9 cellular contexts compared by ENCODE assay signal in the genomic region with DNA sequence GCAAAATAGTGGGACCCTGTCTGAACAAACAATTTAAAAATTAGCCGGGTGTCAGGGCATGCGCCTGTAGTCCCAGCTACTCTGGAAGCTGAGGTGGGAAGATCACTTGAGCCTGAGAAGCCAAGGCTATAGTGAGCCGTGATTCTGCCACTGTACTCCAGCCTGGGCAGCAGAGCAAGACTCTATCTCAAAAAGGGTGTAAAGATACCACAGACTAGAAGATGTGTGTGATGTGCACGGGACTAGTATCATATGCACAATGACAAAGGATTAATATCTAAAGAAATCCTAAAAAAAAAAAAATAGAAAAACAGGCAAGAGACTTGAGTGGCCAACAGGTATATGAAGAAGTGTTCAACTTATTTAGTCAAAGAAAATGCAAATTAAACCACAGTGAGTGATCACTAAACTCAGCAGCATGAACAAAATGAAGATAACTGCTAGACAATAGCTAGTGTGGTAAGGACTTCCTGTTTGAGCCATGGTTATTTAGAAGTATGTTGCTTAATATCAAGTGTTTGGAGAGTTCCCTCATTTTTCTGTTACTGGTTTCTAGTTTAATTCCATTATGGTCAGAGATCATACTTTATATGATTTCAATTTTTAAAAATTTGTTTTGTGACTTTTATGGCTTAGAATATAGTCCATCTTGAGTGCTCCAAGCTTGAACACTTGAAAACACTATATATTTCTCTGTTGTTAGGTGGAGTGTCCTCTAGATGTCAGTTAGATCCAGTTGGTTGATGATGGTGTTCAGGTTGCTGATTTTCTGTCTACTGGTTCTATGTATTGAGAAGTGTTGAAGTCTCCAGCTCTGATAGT. TPM values are rescaled to one million over a fixed set of nuclear protein-coding genes. Genes with fewer than 3 reads are reported as not detected.
DNase-seq lines count a peak whose midpoint lies in the region; ATAC-seq lines count a peak whose summit lies in the region.
"Had no signal": no experiment of that assay in that cellular context is flagged by ENCODE, and none has a peak within 500 bp of the region (broad histone marks: within the 10 kb centered on the region; RNA-seq: fewer than 3 reads in every experiment).

No MANE protein-coding gene starts in this region.

- H3K36me3 Mint-ChIP-seq in T-helper 17 cell (ENCODE audit: low read depth): no peaks in the 10 kb centered on the region
- H3K36me3 Mint-ChIP-seq in naive thymus-derived CD4-positive, alpha-beta T cell: peaks cover 0 to 8% (median 0%) of the 10 kb centered on the region in 5 donors

- H3K4me3 Mint-ChIP-seq in T-helper 17 cell: peak overlapping the region; percentile 56
- H3K4me3 Mint-ChIP-seq in naive thymus-derived CD4-positive, alpha-beta T cell: peak overlapping the region in 9 of 10 donors; percentile 16 to 64 (median 45)

- H3K4me1 ChIP-seq in naive thymus-derived CD4-positive, alpha-beta T cell (ENCODE audit: control insufficient read depth in 2 of 2, insufficient read depth in 2 of 2, low read length in 2 of 2): peaks cover 14 to 20% of the 10 kb centered on the region in 2 donors

- no peaks in the 10 kb centered on the region for H3K27me3 ChIP-seq in naive thymus-derived CD4-positive, alpha-beta T cell (ENCODE audit: control insufficient read depth in 2 of 2, insufficient read depth in 2 of 2, low read length in 2 of 2)

- CTCF ChIA-PET in naive thymus-derived CD4-positive, alpha-beta T cell (lab: Charles Lee): interaction anchor here (0.6 to 1.1 kb wide), 3 partner anchors 12 to 151 kb away, joined by 3 to 6 read pairs (median 4); no protein-coding TSS in a partner anchor

- H3K27ac ChIP-seq in naive thymus-derived CD4-positive, alpha-beta T cell (ENCODE audit: low read depth, low read length): peak overlapping the region; percentile 6

- H3K27ac Mint-ChIP-seq in T-helper 17 cell: peak overlapping the region; percentile 77
- peak overlapping the region; percentile 54 to 89 (median 80) for H3K27ac Mint-ChIP-seq in naive thymus-derived CD4-positive, alpha-beta T cell

- peak; percentile 54 for ATAC-seq in HG03159 (IDR thresholded peaks at IDR 0.05; ENCODE audit: unreplicated experiment)
- ATAC-seq in T-helper 17 cell: peak; percentile 91
- peak; percentile 91 for ATAC-seq in naive thymus-derived CD4-positive, alpha-beta T cell
- ATAC-seq in left cardiac atrium: no peak

- H3K27me3 Mint-ChIP-seq in T-helper 17 cell: no peaks in the 10 kb centered on the region
- H3K27me3 Mint-ChIP-seq in naive thymus-derived CD4-positive, alpha-beta T cell: no peaks in the 10 kb centered on the region

- H3K4me1 Mint-ChIP-seq in T-helper 17 cell: peaks cover 23% of the 10 kb centered on the region
- H3K4me1 Mint-ChIP-seq in naive thymus-derived CD4-positive, alpha-beta T cell: peaks cover 29 to 49% (median 40%) of the 10 kb centered on the region in 7 donors

- H3K9me3 Mint-ChIP-seq in naive thymus-derived CD4-positive, alpha-beta T cell: no peaks in the 10 kb centered on the region

- H3K36me3 ChIP-seq in naive thymus-derived CD4-positive, alpha-beta T cell (ENCODE audit: control insufficient read depth in 2 of 3, insufficient read depth in 3 of 3, low read length in 3 of 3): no peaks in the 10 kb centered on the region

- intact Hi-C loops in naive thymus-derived CD4-positive, alpha-beta T cell (cut with micrococcal nuclease): loop anchor here (1.0 to 5.0 kb wide), 3 partner anchors 36 to 91 kb away; a partner anchor contains a TSS
- intact Hi-C loops in left cardiac atrium (cut with DNase I): no loop called here

- no peaks in the 10 kb centered on the region for H3K9me3 ChIP-seq in T-helper 17 cell (ENCODE audit: control insufficient read depth, low read length, poor library complexity, severe bottlenecking)
- H3K9me3 ChIP-seq in naive thymus-derived CD4-positive, alpha-beta T cell (ENCODE audit: control insufficient read depth in 2 of 3, low read length in 3 of 3): no peaks in the 10 kb centered on the region

- no peak overlapping the region for H3K4me3 ChIP-seq in naive thymus-derived CD4-positive, alpha-beta T cell (ENCODE audit: low read length)

- DNase-seq in DMS79 treated with DMSO at 0.1 percent for 48 hours (lab: John Stamatoyannopoulos, UW) (peak; percentile 34), DMS79 (lab: John Stamatoyannopoulos, UW) (no peak), T-helper 17 cell (no peak), left cardiac atrium (no peak), H4 (ENCODE audit: low spot score) (no peak)
- DNase-seq in naive thymus-derived CD4-positive, alpha-beta T cell: peak in 6 of 9 donors; percentile 3 to 50 (median 31)
- no peak for DNase-seq in stimulated activated CD4-positive, alpha-beta T cell treated with anti-CD3 and anti-CD28 coated beads, Interleukin-15, amount 100 ng/mL, for 24 hours
- DNase-seq: 8988T had no signal

- POLR2A ChIA-PET in naive thymus-derived CD4-positive, alpha-beta T cell (lab: Charles Lee): interaction anchor here (0.6 to 1.4 kb wide), 6 partner anchors 14 to 182 kb away, joined by 3 to 8 read pairs (median 3); a partner anchor contains a TSS

RNA-seq across cellular contexts. Expression of a gene that starts 14.7 kb away (rescaled TPM):
- total RNA-seq in T-helper 17 cell (1 to 10 TPM; 5.6 TPM), left cardiac atrium (1 to 10 TPM; 2.5 to 2.8 TPM)
- total RNA-seq in naive thymus-derived CD4-positive, alpha-beta T cell: 10 to 100 TPM in 1 of 5 experiments, 1 to 10 TPM in 4; 7.1 to 12.5 (median 8.5) TPM
- 1 to 10 TPM in 1 of 2 donors, under 1 TPM in 1; 0.89 to 1.2 TPM for polyA plus RNA-seq in naive thymus-derived CD4-positive, alpha-beta T cell
- total RNA-seq in H4 (2014; rRNA removed; shearing (Covaris generic)): 2.0 and 3.3 TPM in 2 replicates

RNA-seq across cellular contexts. Expression of a gene that starts 28.4 kb away (rescaled TPM):
- 10 to 100 TPM; 19.6 to 21.5 TPM for total RNA-seq in T-helper 17 cell
- 10 to 100 TPM; 26.0 to 59.6 (median 37.2) TPM for total RNA-seq in naive thymus-derived CD4-positive, alpha-beta T cell
- 10 to 100 TPM in 1 of 2 donors, 1 to 10 TPM in 1; 5.6 to 16.8 TPM for polyA plus RNA-seq in naive thymus-derived CD4-positive, alpha-beta T cell
- total RNA-seq in left cardiac atrium: 1 to 10 TPM; 3.0 to 5.8 TPM
- 2.7 and 6.1 TPM in 2 replicates for total RNA-seq in H4 (2014; rRNA removed; shearing (Covaris generic))

RNA-seq across cellular contexts. Expression of a gene that starts 48.9 kb away (rescaled TPM):
- total RNA-seq in T-helper 17 cell (10 to 100 TPM; 71.7 to 76.7 TPM), left cardiac atrium (1 to 10 TPM in 1 of 2 donors, under 1 TPM in 1; 0.81 to 1.0 TPM)
- total RNA-seq in naive thymus-derived CD4-positive, alpha-beta T cell: 10 to 100 TPM; 64.1 to 91.3 (median 87.3) TPM
- 10 to 100 TPM; 22.2 to 40.1 TPM for polyA plus RNA-seq in naive thymus-derived CD4-positive, alpha-beta T cell
- not detected in 2 replicates for total RNA-seq in H4 (2014; rRNA removed; shearing (Covaris generic))

Comparison
In these comparisons a context has a peak if more than half of its experiments do, and no peak if none do; other contexts are left out.
1. DNase-seq: peak in DMS79 treated with DMSO at 0.1 percent for 48 hours (single experiment) and naive thymus-derived CD4-positive, alpha-beta T cell (6 of 9); none in DMS79 (single experiment), T-helper 17 cell (0 of 3), left cardiac atrium (single experiment), H4 (single experiment) and stimulated activated CD4-positive, alpha-beta T cell treated with anti-CD3 and anti-CD28 coated beads, Interleukin-15, amount 100 ng/mL, for 24 hours (single experiment).
2. ATAC-seq: peak in HG03159 (single experiment), T-helper 17 cell (single experiment) and naive thymus-derived CD4-positive, alpha-beta T cell (single experiment); none in left cardiac atrium (0 of 2).
3. RNA of a gene that starts 48.9 kb away (total RNA-seq): 64.1 to 91.3 TPM in naive thymus-derived CD4-positive, alpha-beta T cell and 71.7 to 76.7 TPM in T-helper 17 cell; 0.81 to 1.0 TPM in left cardiac atrium and not detected in H4; every median in the first group is over 10 times any median in the second.
4. intact Hi-C loops: an anchor here in naive thymus-derived CD4-positive, alpha-beta T cell (1.0 to 5.0 kb wide); none called in left cardiac atrium.